ENCODE assay signal across 8 cellular contexts in the genomic region with DNA sequence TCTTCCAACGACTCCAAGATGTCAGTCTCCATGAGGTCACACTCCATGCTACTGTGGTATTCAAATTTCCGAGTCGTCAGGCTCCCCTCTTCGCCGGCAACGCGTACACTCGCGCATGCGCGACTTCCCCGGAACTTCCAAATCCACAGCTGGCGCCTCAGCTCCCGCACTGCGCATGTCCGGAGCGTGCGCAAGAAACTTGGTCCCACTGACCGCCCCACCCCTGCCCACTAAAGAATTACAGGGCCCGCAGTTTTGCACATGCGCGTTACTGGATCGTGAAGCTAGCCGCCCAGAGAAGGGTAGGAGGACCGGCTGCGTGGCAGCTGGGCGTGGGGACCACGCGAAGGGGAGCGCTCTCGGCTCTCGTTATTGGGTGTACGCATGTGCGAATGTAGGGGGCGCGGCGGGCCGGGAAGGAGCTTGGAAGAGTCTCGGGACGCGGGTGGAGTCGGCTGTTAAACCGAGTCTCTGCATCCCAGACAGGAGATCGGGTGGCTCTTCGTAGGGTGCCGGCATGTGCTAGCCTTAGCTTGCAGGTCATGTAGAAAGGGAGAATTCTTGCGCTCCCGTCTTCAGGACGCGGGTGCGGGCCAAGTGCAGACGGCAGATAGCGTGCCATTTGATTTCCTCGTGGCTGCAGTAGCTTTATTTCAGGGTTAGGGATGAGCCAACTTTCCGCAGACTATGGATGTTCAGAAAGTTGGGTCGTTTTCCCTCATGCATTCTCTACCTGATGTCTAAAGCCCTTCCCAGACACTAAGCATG. TPM values are rescaled to one million over a fixed set of nuclear protein-coding genes. Genes with fewer than 3 reads are reported as not detected.
DNase-seq lines count a peak whose midpoint lies in the region; ATAC-seq and TF ChIP-seq lines count a peak whose summit lies in the region.

A gene (minus strand): TSS at position 125 of the 768 bp plus-strand sequence. CDS start 78 bp downstream, at position 47.

- H3K36me3 Mint-ChIP-seq in activated T-helper 2 cell treated with anti-CD3 and anti-CD28 coated beads, Interferon-gamma antibody, Interleukin-2, Interleukin-4, amounts not matched to agents 10 μg/mL and 5 μg/mL and 100 μg/mL, durations not matched to agents 14 hours and 24 hours and 36 hours (ENCODE audit: low read depth): peaks cover 9% of the 10 kb centered on the region
- H3K36me3 Mint-ChIP-seq in naive thymus-derived CD8-positive, alpha-beta T cell: peaks cover 0 to 10% (median 4%) of the 10 kb centered on the region in 3 donors

- H3K27ac ChIP-seq in RWPE2 (ENCODE audit: poor library complexity, severe bottlenecking): peak within 1 kb of the TSS; percentile 33

- no peaks in the 10 kb centered on the region for H3K9me3 ChIP-seq in RWPE2 (ENCODE audit: severe bottlenecking)

- no peaks in the 10 kb centered on the region for H3K9me3 Mint-ChIP-seq in activated T-helper 2 cell treated with anti-CD3 and anti-CD28 coated beads, Interferon-gamma antibody, Interleukin-2, Interleukin-4, amounts not matched to agents 10 μg/mL and 5 μg/mL and 100 μg/mL, durations not matched to agents 14 hours and 24 hours and 36 hours
- no peaks in the 10 kb centered on the region for H3K9me3 Mint-ChIP-seq in naive thymus-derived CD8-positive, alpha-beta T cell

- peaks cover 15% of the 10 kb centered on the region for H3K4me1 ChIP-seq in RWPE2 (ENCODE audit: insufficient read depth, poor library complexity, severe bottlenecking)

- intact Hi-C loops in activated T-helper 2 cell treated with anti-CD3 and anti-CD28 coated beads, Interferon-gamma antibody, Interleukin-2, Interleukin-4, amounts not matched to agents 10 μg/mL and 5 μg/mL and 100 μg/mL, durations not matched to agents 14 hours and 24 hours and 36 hours (cut with micrococcal nuclease): loop anchor here (1.0 to 10.0 kb wide), 6 partner anchors 102 to 1135 kb away; a partner anchor contains a TSS

- peaks cover 20% of the 10 kb centered on the region for H3K4me1 Mint-ChIP-seq in activated T-helper 2 cell treated with anti-CD3 and anti-CD28 coated beads, Interferon-gamma antibody, Interleukin-2, Interleukin-4, amounts not matched to agents 10 μg/mL and 5 μg/mL and 100 μg/mL, durations not matched to agents 14 hours and 24 hours and 36 hours (ENCODE audit: low read depth)
- H3K4me1 Mint-ChIP-seq in naive thymus-derived CD8-positive, alpha-beta T cell: peaks cover 19 to 39% (median 36%) of the 10 kb centered on the region in 4 donors

- H3K27me3 Mint-ChIP-seq in activated T-helper 2 cell treated with anti-CD3 and anti-CD28 coated beads, Interferon-gamma antibody, Interleukin-2, Interleukin-4, amounts not matched to agents 10 μg/mL and 5 μg/mL and 100 μg/mL, durations not matched to agents 14 hours and 24 hours and 36 hours (ENCODE audit: low read depth): peaks cover 3% of the 10 kb centered on the region
- peaks cover 0 to 3% (median 0%) of the 10 kb centered on the region in 5 donors for H3K27me3 Mint-ChIP-seq in naive thymus-derived CD8-positive, alpha-beta T cell

- H3K27ac Mint-ChIP-seq in activated T-helper 2 cell treated with anti-CD3 and anti-CD28 coated beads, Interferon-gamma antibody, Interleukin-2, Interleukin-4, amounts not matched to agents 10 μg/mL and 5 μg/mL and 100 μg/mL, durations not matched to agents 14 hours and 24 hours and 36 hours: peak within 1 kb of the TSS; percentile 97
- peak within 1 kb of the TSS; percentile 93 to 98 (median 96) for H3K27ac Mint-ChIP-seq in naive thymus-derived CD8-positive, alpha-beta T cell

- no peaks in the 10 kb centered on the region for H3K27me3 ChIP-seq in RWPE2 (ENCODE audit: insufficient read depth, poor library complexity, severe bottlenecking)

- H3K4me3 Mint-ChIP-seq in activated T-helper 2 cell treated with anti-CD3 and anti-CD28 coated beads, Interferon-gamma antibody, Interleukin-2, Interleukin-4, amounts not matched to agents 10 μg/mL and 5 μg/mL and 100 μg/mL, durations not matched to agents 14 hours and 24 hours and 36 hours (ENCODE audit: low read depth): peak within 1 kb of the TSS; percentile 88
- peak within 1 kb of the TSS; percentile 89 to 100 (median 98) for H3K4me3 Mint-ChIP-seq in naive thymus-derived CD8-positive, alpha-beta T cell

- peak; percentile 98 for DNase-seq in ELF-1 (ENCODE audit: low read depth, low spot score)
- DNase-seq in H4 (ENCODE audit: low spot score): peak; percentile 85
- DNase-seq in LoVo (ENCODE audit: low spot score): peak; percentile 99
- DNase-seq in RWPE2 (ENCODE audit: low spot score): peak; percentile 98
- peak; percentile 98 for DNase-seq in activated T-helper 2 cell treated with anti-CD3 and anti-CD28 coated beads, Interferon-gamma antibody, Interleukin-2, Interleukin-4, amounts not matched to agents 10 μg/mL and 5 μg/mL and 100 μg/mL, durations not matched to agents 14 hours and 24 hours and 36 hours (ENCODE audit: low spot score)
- peak; percentile 98 for DNase-seq in fibroblast of mammary gland (ENCODE audit: low read depth)
- DNase-seq in naive thymus-derived CD8-positive, alpha-beta T cell: peak; percentile 96 to 100 (median 98)
- peak; percentile 95 to 99 (median 98) for DNase-seq in stimulated activated naive CD4-positive, alpha-beta T cell (lab: John Stamatoyannopoulos, UW)

- POLR2A ChIA-PET in naive thymus-derived CD8-positive, alpha-beta T cell (lab: Charles Lee): interaction anchor here (0.9 to 2.3 kb wide), 5 partner anchors 13 to 972 kb away, joined by 3 to 19 read pairs (median 4); a partner anchor contains a TSS

- peaks cover 11% of the 10 kb centered on the region; the same call in 1 of the 2 replicates for H3K36me3 ChIP-seq in RWPE2 (ENCODE audit: low read depth)

- TF ChIP-seq CTCF in RWPE2 (IDR thresholded peaks at IDR 0.05; ENCODE audit: poor library complexity, severe bottlenecking) (peak; percentile 9), fibroblast of mammary gland (conservative IDR thresholded peaks at IDR 0.05; ENCODE audit: control insufficient read depth, insufficient read depth, low read depth, low read length) (no peak)

- H3K4me3 ChIP-seq in RWPE2 (ENCODE audit: severe bottlenecking) (peak within 1 kb of the TSS; percentile 86), fibroblast of mammary gland (ENCODE audit: control insufficient read depth, low read depth, low read length) (peak within 1 kb of the TSS; percentile 97)

- ATAC-seq in RWPE2 (ENCODE audit: low read depth): peak; percentile 88
- ATAC-seq in naive thymus-derived CD8-positive, alpha-beta T cell: peak; percentile 92 to 93

RNA-seq across cellular contexts. Expression of the gene that starts here (rescaled TPM):
- total RNA-seq in H4 (2014; rRNA removed; shearing (Covaris generic)): 4.6 and 43.4 TPM in 2 replicates
- total RNA-seq in activated T-helper 2 cell treated with anti-CD3 and anti-CD28 coated beads, Interferon-gamma antibody, Interleukin-2, Interleukin-4, amounts not matched to agents 10 μg/mL and 5 μg/mL and 100 μg/mL, durations not matched to agents 14 hours and 24 hours and 36 hours: 62.7 and 63.8 TPM in 2 replicates
- 10 to 100 TPM; 24.0 to 26.9 TPM for total RNA-seq in naive thymus-derived CD8-positive, alpha-beta T cell
- polyA plus RNA-seq in naive thymus-derived CD8-positive, alpha-beta T cell: 10 to 100 TPM in 2 of 3 donors, 1 to 10 TPM in 1; 9.5 to 14.9 (median 13.4) TPM

Comparison
In these comparisons a context has a peak if more than half of its experiments do, and no peak if none do; other contexts are left out.
1. Peak in every context shown above with its lines: DNase-seq, ATAC-seq, H3K4me3 ChIP-seq and H3K27ac ChIP-seq.